ENCODE assay signal across 11 cellular contexts in genomic region chr11:1880746-1881441, GRCh38. TPM values are rescaled to one million over a fixed set of nuclear protein-coding genes. Genes with fewer than 3 reads are reported as not detected.
DNase-seq lines count a peak whose midpoint lies in the region; TF ChIP-seq lines count a peak whose summit lies in the region.
"Had no signal": no experiment of that assay in that cellular context is flagged by ENCODE, and none has a peak within 500 bp of the region (broad histone marks: within the 10 kb centered on the region; RNA-seq: fewer than 3 reads in every experiment).

No MANE protein-coding gene starts in this region.

- H2BK12ac ChIP-seq in trophoblast cell (ENCODE audit: low read length) = peak overlapping the region; percentile 26

- H2AFZ ChIP-seq in ACC112 (ENCODE audit: low read length, unreplicated experiment) (peak overlapping the region; percentile 48), GM23248 (0 out of 2 replicates have a peak overlapping the region, but pooled peaks have one; percentile 38), trophoblast cell (ENCODE audit: insufficient read depth, low read length, poor library complexity) (no peak overlapping the region)

- peak overlapping the region; percentile 6 for H2AK5ac ChIP-seq in trophoblast cell (ENCODE audit: low read length)

- H3K79me2 ChIP-seq in ACC112 (ENCODE audit: control insufficient read depth, insufficient read depth, low read length, unreplicated experiment) (no peaks in the 10 kb centered on the region), GM23248 (ENCODE audit: insufficient read depth) (no peaks in the 10 kb centered on the region), trophoblast cell (ENCODE audit: control insufficient read depth, insufficient read depth, low read length, poor library complexity) (peaks cover 3% of the 10 kb centered on the region)

- H4K91ac ChIP-seq in trophoblast cell (ENCODE audit: low read depth, low read length) = peak overlapping the region; percentile 93

- H3K36me3 ChIP-seq in ACC112 (ENCODE audit: insufficient read depth, low read length) = no peaks in the 10 kb centered on the region
- H3K36me3 ChIP-seq in GM23248 (ENCODE audit: low read depth) = no peaks in the 10 kb centered on the region
- H3K36me3 ChIP-seq in esophagus (ENCODE audit: control insufficient read depth in 2 of 2, insufficient read depth in 2 of 2, low read length in 1 of 2) = peaks cover 0 to 20% of the 10 kb centered on the region in 2 donors
- H3K36me3 ChIP-seq in trophoblast cell (ENCODE audit: control insufficient read depth in 1 of 2, insufficient read depth in 2 of 2, low read length in 2 of 2) = no peaks in the 10 kb centered on the region

- H3F3A ChIP-seq in GM23248 (ENCODE audit: insufficient read depth) = no peaks in the 10 kb centered on the region

- H3K9me3 ChIP-seq in GM23248 (ENCODE audit: low read depth) = no peaks in the 10 kb centered on the region
- H3K9me3 ChIP-seq in esophagus (ENCODE audit: control insufficient read depth in 2 of 2, insufficient read depth in 1 of 2, low read depth in 1 of 2, low read length in 1 of 2) = no peaks in the 10 kb centered on the region
- H3K9me3 ChIP-seq in trophoblast cell (ENCODE audit: insufficient read depth, low read depth, low read length) = no peaks in the 10 kb centered on the region
- H3K9me3 ChIP-seq: Caco-2 had no signal

- H2BK120ac ChIP-seq in trophoblast cell (ENCODE audit: insufficient read depth, low read length, poor library complexity) = peak overlapping the region; percentile 18

- no peaks in the 10 kb centered on the region for H4K20me1 ChIP-seq in GM23248 (ENCODE audit: insufficient read depth)

- H3K14ac ChIP-seq in trophoblast cell (ENCODE audit: low read length) = peak overlapping the region; percentile 26

- H3K27ac ChIP-seq in ACC112 (ENCODE audit: low read depth, low read length) (peak overlapping the region; percentile 64), GM23248 (no peak overlapping the region), esophagus (ENCODE audit: low read depth in 2 of 2, low read length in 1 of 2) (peak overlapping the region; percentile 46 to 79), trophoblast cell (ENCODE audit: low read depth, low read length) (no peak overlapping the region)

- H2BK5ac ChIP-seq in trophoblast cell (ENCODE audit: low read depth, low read length, poor library complexity) = peak overlapping the region; percentile 18

- peak overlapping the region; percentile 51; the same call in 1 of the 2 replicates for H3K9ac ChIP-seq in GM23248
- H3K9ac ChIP-seq in trophoblast cell (ENCODE audit: low read length) = no peak overlapping the region

- H3K4me2 ChIP-seq in GM23248 (ENCODE audit: unreplicated experiment) = no peak overlapping the region
- no peak overlapping the region for H3K4me2 ChIP-seq in trophoblast cell (ENCODE audit: low read length)

- DNase-seq in GM23248 (no peak), trophoblast cell (no peak), A172 (ENCODE audit: low spot score) (no peak), kidney glomerular epithelial cell (lab: John Stamatoyannopoulos, UW) (no peak), GM13977 (ENCODE audit: low spot score) (no peak)
- DNase-seq in effector CD4-positive, alpha-beta T cell = no peak

- H3K9me2 ChIP-seq in GM23248 (ENCODE audit: insufficient read depth) = no peaks in the 10 kb centered on the region

- in situ Hi-C loops in GM23248 (cut with MboI) (no loop called here), GM13977 (cut with MboI; ENCODE audit: low pct_unique_long_range_greater_than_20kb, low sequenced_read_pairs, unreplicated experiment) (no loop called here)

- H3K23ac ChIP-seq in trophoblast cell (ENCODE audit: low read length) = no peak overlapping the region

- TF ChIP-seq CTCF in GM13977 (IDR thresholded peaks at IDR 0.05; ENCODE audit: extremely low read depth, insufficient read depth, missing control alignments) = no peak

- peak overlapping the region; percentile 12 for H3K18ac ChIP-seq in trophoblast cell (ENCODE audit: low read length)

- peaks cover 27% of the 10 kb centered on the region for H3K4me1 ChIP-seq in ACC112 (ENCODE audit: control insufficient read depth, insufficient read depth, low read length, unreplicated experiment)
- H3K4me1 ChIP-seq in GM23248 (ENCODE audit: insufficient read depth) = no peaks in the 10 kb centered on the region
- peaks cover 0 to 25% of the 10 kb centered on the region in 2 donors for H3K4me1 ChIP-seq in esophagus (ENCODE audit: control insufficient read depth in 2 of 2, insufficient read depth in 2 of 2, low read length in 1 of 2)
- peaks cover 20 to 21% of the 10 kb centered on the region in 2 experiments for H3K4me1 ChIP-seq in trophoblast cell (ENCODE audit: control insufficient read depth in 1 of 2, insufficient read depth in 2 of 2, low read length in 2 of 2)

- peak overlapping the region; percentile 18 for H3K4ac ChIP-seq in trophoblast cell (ENCODE audit: low read depth, low read length)

- H3K27me3 ChIP-seq in ACC112 (ENCODE audit: insufficient read depth, low read length) = no peaks in the 10 kb centered on the region
- H3K27me3 ChIP-seq in GM23248 (replicated peaks; ENCODE audit: insufficient read depth) = no peaks in the 10 kb centered on the region
- no peaks in the 10 kb centered on the region for H3K27me3 ChIP-seq in esophagus (ENCODE audit: control insufficient read depth in 1 of 2, insufficient read depth in 2 of 2, low read length in 2 of 2)
- no peaks in the 10 kb centered on the region for H3K27me3 ChIP-seq in trophoblast cell (ENCODE audit: insufficient read depth, low read length)

- H3K4me3 ChIP-seq in ACC112 (ENCODE audit: low read depth, low read length) (no peak overlapping the region), GM23248 (no peak overlapping the region), esophagus (ENCODE audit: low read depth in 1 of 2, low read length in 2 of 2) (no peak overlapping the region), trophoblast cell (ENCODE audit: low read depth, low read length) (no peak overlapping the region)

- WGBS in GM23248 (ENCODE audit: low coverage in 1 of 2, low lambda C conversion rate in 2 of 2, missing lambda C conversion rate in 2 of 2), 2 experiments = 72 to 76% methylated on average over 9 of the region's 9 CpGs
- WGBS in esophagus, 2 donors = 68 to 82% methylated on average over 8 to 9 of the region's 9 CpGs
- no CpG with 5 or more reads among the region's 9 CpGs for WGBS in trophoblast cell (ENCODE audit: extremely low coverage, insufficient coverage, insufficient read length)

- H4K12ac ChIP-seq in trophoblast cell (ENCODE audit: low read depth, low read length) = no peak overlapping the region

- H3K79me1 ChIP-seq in trophoblast cell (ENCODE audit: low read length) = peaks cover 34% of the 10 kb centered on the region

- H4K8ac ChIP-seq in trophoblast cell (ENCODE audit: low read depth, low read length) = peak overlapping the region; percentile 59

RNA-seq across cellular contexts. Expression of gene PRR33, which starts 10.8 kb away (rescaled TPM):
- not detected in 2 replicates for total RNA-seq in GM23248 (2014; rRNA removed; shearing (Covaris generic))
- polyA plus RNA-seq in GM23248 (2016; fragmentation: Nextera tagmentation; extraction: Ambion mirVana) (not detected in 2 replicates), esophagus (under 1 TPM; 0.02 to 0.43 TPM)
- not detected in 2 replicates for polyA plus RNA-seq in trophoblast cell (2013)
- not detected in 2 replicates for total RNA-seq in A172 (2014; rRNA removed; shearing (Covaris generic))
- total RNA-seq: Caco-2, epithelial cell of proximal tubule had no signal
- polyA plus RNA-seq: keratinocyte had no signal

RNA-seq across cellular contexts. Expression of gene LSP1, which starts 28.0 kb away (rescaled TPM):
- not detected in 2 replicates for total RNA-seq in GM23248 (2014; rRNA removed; shearing (Covaris generic))
- polyA plus RNA-seq in GM23248 (2016; fragmentation: Nextera tagmentation; extraction: Ambion mirVana) (0.36 and 1.3 TPM in 2 replicates), esophagus (100 to 1,000 TPM in 1 of 2 donors, 10 to 100 TPM in 1; 23.7 to 130 TPM)
- polyA plus RNA-seq in trophoblast cell (2013) = 0.67 and 0.68 TPM in 2 replicates
- 2.2 and 71.7 TPM in 2 replicates for total RNA-seq in A172 (2014; rRNA removed; shearing (Covaris generic))
- total RNA-seq: Caco-2, epithelial cell of proximal tubule had no signal

RNA-seq across cellular contexts. Expression of gene TNNT3, which starts 38.6 kb away (rescaled TPM):
- not detected in 2 replicates for total RNA-seq in GM23248 (2014; rRNA removed; shearing (Covaris generic))
- polyA plus RNA-seq in GM23248 (2016; fragmentation: Nextera tagmentation; extraction: Ambion mirVana) (not detected in 2 replicates), esophagus (1 to 10 TPM; 1.7 to 7.1 TPM)
- polyA plus RNA-seq in trophoblast cell (2013) = 4.2 and 4.5 TPM in 2 replicates
- total RNA-seq in A172 (2014; rRNA removed; shearing (Covaris generic)) = 0.46 TPM in 1 of 2 replicates, not detected in the other
- total RNA-seq: epithelial cell of proximal tubule had no signal

RNA-seq across cellular contexts. Expression of gene TNNI2, which starts 42.1 kb away (rescaled TPM):
- not detected in 2 replicates for total RNA-seq in GM23248 (2014; rRNA removed; shearing (Covaris generic))
- polyA plus RNA-seq in GM23248 (2016; fragmentation: Nextera tagmentation; extraction: Ambion mirVana) = not detected in 2 replicates
- 100 to 1,000 TPM in 1 of 2 donors, 1 to 10 TPM in 1; 9.8 to 166 TPM for polyA plus RNA-seq in esophagus
- polyA plus RNA-seq in trophoblast cell (2013) = 1.1 and 1.7 TPM in 2 replicates
- not detected in 2 replicates for total RNA-seq in A172 (2014; rRNA removed; shearing (Covaris generic))
- total RNA-seq: epithelial cell of proximal tubule had no signal

RNA-seq across cellular contexts. Expression of gene SYT8, which starts 46.1 kb away (rescaled TPM):
- not detected in 2 replicates for total RNA-seq in GM23248 (2014; rRNA removed; shearing (Covaris generic))
- polyA plus RNA-seq in GM23248 (2016; fragmentation: Nextera tagmentation; extraction: Ambion mirVana) (not detected in 2 replicates), esophagus (100 to 1,000 TPM in 1 of 2 donors, 10 to 100 TPM in 1; 38.9 to 360 TPM)
- polyA plus RNA-seq in trophoblast cell (2013) = 1.1 and 1.4 TPM in 2 replicates
- total RNA-seq in A172 (2014; rRNA removed; shearing (Covaris generic)) = 2.1 TPM in 1 of 2 replicates, not detected in the other

Comparison
In these comparisons a context has a peak if more than half of its experiments do, and no peak if none do; other contexts are left out.
1. H3K27ac ChIP-seq: peak in ACC112 (single experiment) and esophagus (2 of 2); none in GM23248 (single experiment) and trophoblast cell (single experiment).